Comparison of ENCODE assay signal across 15 cellular contexts in genomic region chr7:22234247-22234646, GRCh38.
"Had no signal": no experiment of that assay in that cellular context is flagged by ENCODE, and none has a peak within 500 bp of the region (broad histone marks: within the 10 kb centered on the region; RNA-seq: fewer than 3 reads in every experiment).

No MANE protein-coding gene starts in this region.

- H3K27me3 ChIP-seq: left lung, right atrium auricular region had no signal

- H3K4me3 ChIP-seq: left lung, right atrium auricular region had no signal

- DNase-seq: activated CD4-positive, alpha-beta T cell treated with anti-CD3 and anti-CD28 coated beads, Interleukin-2, amount 10 ng/mL, durations not matched to agents 24 days and 14 days; activated CD4-positive, CD25-positive, alpha-beta regulatory T cell; activated CD8-positive, alpha-beta memory T cell treated with anti-CD3 and anti-CD28 coated beads, Interleukin-2, amount 50 U/mL, for 4 hours; activated CD8-positive, alpha-beta T cell treated with anti-CD3 and anti-CD28 coated beads, Interleukin-2, amount 10 ng/mL, durations not matched to agents 7 days and 5 days; activated naive CD8-positive, alpha-beta T cell treated with anti-CD3 and anti-CD28 coated beads for 36 hours; activated T-cell treated with anti-CD3 and anti-CD28 coated beads, Interleukin-2, amount 50 U/mL, for 72 hours; left lung; mesenchymal stem cell; naive thymus-derived CD8-positive, alpha-beta T cell; small intestine; stimulated activated CD4-positive, alpha-beta T cell treated with anti-CD3 and anti-CD28 coated beads, Interleukin-4, amount 100 ng/mL, for 24 hours; stimulated activated naive CD4-positive, alpha-beta T cell treated with Interleukin-2 at 50 U/mL for 16 hours; substantia nigra; trophoblast cell had no signal

- H3K36me3 Mint-ChIP-seq: activated naive CD8-positive, alpha-beta T cell treated with anti-CD3 and anti-CD28 coated beads for 36 hours; naive thymus-derived CD8-positive, alpha-beta T cell had no signal

- ATAC-seq: activated CD8-positive, alpha-beta T cell treated with anti-CD3 and anti-CD28 coated beads, Interleukin-2, amount 10 ng/mL, durations not matched to agents 7 days and 5 days; activated T-cell treated with anti-CD3 and anti-CD28 coated beads, Interleukin-2, amount 50 U/mL, for 72 hours; left lung; naive thymus-derived CD8-positive, alpha-beta T cell had no signal

- H3K9me3 Mint-ChIP-seq: activated CD4-positive, alpha-beta T cell treated with anti-CD3 and anti-CD28 coated beads, Interleukin-2, amount 10 ng/mL, durations not matched to agents 24 days and 14 days; activated naive CD8-positive, alpha-beta T cell treated with anti-CD3 and anti-CD28 coated beads for 36 hours; activated T-cell treated with anti-CD3 and anti-CD28 coated beads, Interleukin-2, amount 50 U/mL, for 72 hours; naive thymus-derived CD8-positive, alpha-beta T cell had no signal

- H3K4me1 Mint-ChIP-seq: activated CD4-positive, alpha-beta T cell treated with anti-CD3 and anti-CD28 coated beads, Interleukin-2, amount 10 ng/mL, durations not matched to agents 24 days and 14 days; activated naive CD8-positive, alpha-beta T cell treated with anti-CD3 and anti-CD28 coated beads for 36 hours; naive thymus-derived CD8-positive, alpha-beta T cell had no signal

- H3K27ac Mint-ChIP-seq: activated CD4-positive, alpha-beta T cell treated with anti-CD3 and anti-CD28 coated beads, Interleukin-2, amount 10 ng/mL, durations not matched to agents 24 days and 14 days; activated CD8-positive, alpha-beta T cell treated with anti-CD3 and anti-CD28 coated beads, Interleukin-2, amount 10 ng/mL, durations not matched to agents 7 days and 5 days; activated naive CD8-positive, alpha-beta T cell treated with anti-CD3 and anti-CD28 coated beads for 36 hours; activated T-cell treated with anti-CD3 and anti-CD28 coated beads, Interleukin-2, amount 50 U/mL, for 72 hours; naive thymus-derived CD8-positive, alpha-beta T cell had no signal

- H3K4me3 Mint-ChIP-seq: activated CD4-positive, alpha-beta T cell treated with anti-CD3 and anti-CD28 coated beads, Interleukin-2, amount 10 ng/mL, durations not matched to agents 24 days and 14 days; activated CD8-positive, alpha-beta T cell treated with anti-CD3 and anti-CD28 coated beads, Interleukin-2, amount 10 ng/mL, durations not matched to agents 7 days and 5 days; activated naive CD8-positive, alpha-beta T cell treated with anti-CD3 and anti-CD28 coated beads for 36 hours; activated T-cell treated with anti-CD3 and anti-CD28 coated beads, Interleukin-2, amount 50 U/mL, for 72 hours; naive thymus-derived CD8-positive, alpha-beta T cell had no signal

- H3K27ac ChIP-seq: left lung, right atrium auricular region had no signal

- H3K9me3 ChIP-seq: left lung, right atrium auricular region had no signal

- H3K4me1 ChIP-seq: left lung had no signal

- H3K36me3 ChIP-seq: left lung, right atrium auricular region had no signal
